ENCODE assay signal across 16 cellular contexts in the genomic region with DNA sequence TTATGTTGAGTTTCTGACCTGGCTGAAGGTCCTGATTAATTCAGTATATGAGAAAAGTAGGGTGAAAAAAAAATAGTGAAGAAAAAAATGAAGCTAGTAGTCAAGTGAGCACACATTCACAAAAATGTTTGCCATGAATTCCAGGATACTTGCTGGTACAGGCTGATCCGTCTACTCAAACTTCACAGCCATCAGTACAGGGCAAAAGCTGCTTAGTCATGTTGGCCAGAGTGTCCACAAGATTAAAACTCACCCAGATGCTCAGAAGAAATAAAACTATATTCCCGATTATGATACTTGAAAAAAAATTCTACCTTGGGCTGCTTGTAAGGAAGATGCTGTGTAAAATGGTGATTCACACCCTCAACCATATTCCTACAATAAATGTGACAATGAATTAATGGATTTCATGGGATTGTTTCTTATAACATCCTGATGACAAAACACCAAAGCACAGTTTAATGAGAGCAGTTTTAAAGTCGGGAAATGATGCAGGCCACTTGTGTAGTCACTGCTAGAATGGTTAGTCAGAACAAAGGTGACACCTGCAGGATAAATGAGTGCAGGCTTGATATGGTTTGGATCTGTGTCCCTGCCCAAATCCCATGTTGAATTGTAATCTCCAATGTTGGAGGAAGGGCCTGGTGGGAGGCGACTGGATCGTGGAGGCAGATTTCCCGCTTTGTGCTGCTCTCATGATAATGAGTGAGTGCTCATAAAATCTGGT. TPM values are rescaled to one million over a fixed set of nuclear protein-coding genes. Genes with fewer than 3 reads are reported as not detected.
DNase-seq lines count a peak whose midpoint lies in the region; FAIRE-seq and TF ChIP-seq lines count a peak whose summit lies in the region.
"Had no signal": no experiment of that assay in that cellular context is flagged by ENCODE, and none has a peak within 500 bp of the region (broad histone marks: within the 10 kb centered on the region; RNA-seq: fewer than 3 reads in every experiment).

No MANE protein-coding gene starts in this region.

- DNase-seq in AG20443 (ENCODE audit: low spot score) (peak; percentile 68), NCI-H226 (peak; percentile 58), epithelial cell of esophagus (ENCODE audit: low read depth) (peak; percentile 34), myocyte (ENCODE audit: low read depth) (peak; percentile 57), frontal cortex (ENCODE audit: low spot score in 2 of 2) (no peak), NCI-H510A treated with DMSO at 0.1 percent for 48 hours (lab: John Stamatoyannopoulos, UW) (no peak), NCI-H1694 (lab: John Stamatoyannopoulos, UW) (no peak), nucleus accumbens (lab: John Stamatoyannopoulos, UW) (no peak)
- DNase-seq: activated CD8-positive, alpha-beta memory T cell treated with anti-CD3 and anti-CD28 coated beads, Interleukin-2, amount 50 U/mL, for 4 hours; Calu3; central memory CD4-positive, alpha-beta T cell; MG63; naive thymus-derived CD8-positive, alpha-beta T cell; NCI-H524 treated with DMSO at 0.1 percent for 48 hours; stimulated activated naive CD8-positive, alpha-beta T cell treated with anti-CD3 and anti-CD28 coated beads, Interleukin-15, Interleukin-2, amounts not matched to agents 100 U/mL and 50 U/mL, for 24 hours; T-helper 17 cell had no signal

- TF ChIP-seq CTCF in epithelial cell of esophagus (IDR thresholded peaks at IDR 0.05; ENCODE audit: insufficient read depth, low read depth, low read length, missing control alignments): no peak

- no peak overlapping the region for H3K4me3 ChIP-seq in epithelial cell of esophagus (ENCODE audit: low read length)
- H3K4me3 ChIP-seq: MG63 had no signal

- no peak for FAIRE-seq in frontal cortex (lab: Jason Lieb, UNC)

RNA-seq across cellular contexts. Expression of a gene that starts 49.2 kb away (rescaled TPM):
- total RNA-seq in myocyte: 970 and 2,203 TPM in 2 replicates
- 1,024 TPM for polyA plus RNA-seq in myocyte (2012)
- not detected for total RNA-seq in frontal cortex
- total RNA-seq: naive thymus-derived CD8-positive, alpha-beta T cell; T-helper 17 cell had no signal
- polyA plus RNA-seq: naive thymus-derived CD8-positive, alpha-beta T cell had no signal

Comparison
In these comparisons a context has a peak if more than half of its experiments do, and no peak if none do; other contexts are left out.
1. DNase-seq: peak in AG20443 (single experiment), NCI-H226 (single experiment), epithelial cell of esophagus (single experiment) and myocyte (single experiment); none in frontal cortex (0 of 2), NCI-H510A treated with DMSO at 0.1 percent for 48 hours (single experiment), NCI-H1694 (single experiment) and nucleus accumbens (0 of 56).
2. RNA of a gene that starts 49.2 kb away (total RNA-seq): 970 to 2,203 TPM in myocyte; not detected in frontal cortex (single experiment); every median in the first group is over 100 times any median in the second.